1 cellular context compared by ENCODE assay signal in genomic region chr16:67942200-67942509, GRCh38.
A peak's percentile ranks its signal among the peaks of the same experiment; 100 is the strongest.
TF ChIP-seq lines count a peak whose summit lies in the region.

No MANE protein-coding gene starts in this region.

TF ChIP-seq in HepG2, 621 proteins besides CTCF, POLR2A, EP300 and RAD21 (continued from another document and continues in another):
- no peak for TF ChIP-seq ZNF512 (CRISPR knock-in tag; IDR thresholded peaks at IDR 0.05)
- TF ChIP-seq SALL1 (CRISPR knock-in tag; IDR thresholded peaks at IDR 0.05): peak; percentile 52
- TF ChIP-seq ZBTB37 (CRISPR knock-in tag; IDR thresholded peaks at IDR 0.05): no peak
- TF ChIP-seq ZNF264 (CRISPR knock-in tag; IDR thresholded peaks at IDR 0.05): no peak
- no peak for TF ChIP-seq KLF15 (CRISPR knock-in tag; IDR thresholded peaks at IDR 0.05; ENCODE audit: borderline replicate concordance)
- TF ChIP-seq THAP9 (CRISPR knock-in tag; IDR thresholded peaks at IDR 0.05; ENCODE audit: borderline replicate concordance): no peak
- no peak for TF ChIP-seq RBM39 (IDR thresholded peaks at IDR 0.05; ENCODE audit: low read depth, low read length, poor library complexity, severe bottlenecking)
- no peak for TF ChIP-seq XBP1 (CRISPR knock-in tag; IDR thresholded peaks at IDR 0.05)
- no peak for TF ChIP-seq JUN (CRISPR knock-in tag; IDR thresholded peaks at IDR 0.05)
- peak; percentile 29; the same call in 1 of the 2 replicates for TF ChIP-seq POGK (CRISPR knock-in tag; conservative IDR thresholded peaks at IDR 0.05)
- no peak for TF ChIP-seq NFATC3 (CRISPR knock-in tag; IDR thresholded peaks at IDR 0.05)
- TF ChIP-seq PHF5A (CRISPR knock-in tag; IDR thresholded peaks at IDR 0.05; ENCODE audit: low read depth, unreplicated experiment): peak; percentile 33
- no peak for TF ChIP-seq CENPX (CRISPR knock-in tag; IDR thresholded peaks at IDR 0.05)
- TF ChIP-seq KLF11 (CRISPR knock-in tag; IDR thresholded peaks at IDR 0.05): no peak
- TF ChIP-seq ZNF160 (CRISPR knock-in tag; IDR thresholded peaks at IDR 0.05): no peak
- TF ChIP-seq TEF (CRISPR knock-in tag; IDR thresholded peaks at IDR 0.05): no peak
- no peak for TF ChIP-seq SRSF9 (IDR thresholded peaks at IDR 0.05; ENCODE audit: borderline replicate concordance, insufficient read depth, low read depth, low read length, poor library complexity, severe bottlenecking)
- no peak for TF ChIP-seq RNF2 (conservative IDR thresholded peaks at IDR 0.05; ENCODE audit: low read depth)
- no peak for TF ChIP-seq ZNF18 (CRISPR knock-in tag; IDR thresholded peaks at IDR 0.05; ENCODE audit: insufficient replicate concordance)
- peak; percentile 39; the same call in 1 of the 2 replicates for TF ChIP-seq TARDBP (CRISPR knock-in tag; IDR thresholded peaks at IDR 0.05)
- peak; percentile 70; the same call in 1 of the 2 replicates for TF ChIP-seq SAP130 (CRISPR knock-in tag; IDR thresholded peaks at IDR 0.05; ENCODE audit: low read depth)
- TF ChIP-seq ZFP82 (CRISPR knock-in tag; IDR thresholded peaks at IDR 0.05; ENCODE audit: borderline replicate concordance): no peak
- TF ChIP-seq ZNF10 (CRISPR knock-in tag; IDR thresholded peaks at IDR 0.05; ENCODE audit: borderline replicate concordance, low read depth): no peak
- no peak for TF ChIP-seq RBM22 (optimal IDR thresholded peaks at IDR 0.05; ENCODE audit: low read length)
- TF ChIP-seq MYC (CRISPR knock-in tag; IDR thresholded peaks at IDR 0.05; ENCODE audit: borderline replicate concordance): peak; percentile 54; the same call in 1 of the 2 replicates
- no peak for TF ChIP-seq ZNF256 (CRISPR knock-in tag; conservative IDR thresholded peaks at IDR 0.05)
- TF ChIP-seq MXD4 (CRISPR knock-in tag; IDR thresholded peaks at IDR 0.05): no peak
- TF ChIP-seq NFIC (IDR thresholded peaks at IDR 0.05; ENCODE audit: low read length): no peak
- TF ChIP-seq RXRB (CRISPR knock-in tag; IDR thresholded peaks at IDR 0.05; ENCODE audit: borderline replicate concordance): peak; percentile 44; the same call in 1 of the 2 replicates
- no peak for TF ChIP-seq CAMTA2 (CRISPR knock-in tag; IDR thresholded peaks at IDR 0.05; ENCODE audit: borderline replicate concordance)
- no peak for TF ChIP-seq NR2F6 (IDR thresholded peaks at IDR 0.05)
- peak; percentile 54 for TF ChIP-seq NR2F6 (CRISPR knock-in tag; IDR thresholded peaks at IDR 0.05)
- TF ChIP-seq EED (CRISPR knock-in tag; IDR thresholded peaks at IDR 0.05): 0 out of 2 replicates have a peak, but pooled peaks have one; percentile 24
- TF ChIP-seq ZNF329 (CRISPR knock-in tag; IDR thresholded peaks at IDR 0.05; ENCODE audit: low read depth): no peak
- TF ChIP-seq MAZ (IDR thresholded peaks at IDR 0.05; ENCODE audit: borderline replicate concordance, low read depth, low read length): no peak
- peak; percentile 61; the same call in 1 of the 2 replicates for TF ChIP-seq MAZ (CRISPR knock-in tag; IDR thresholded peaks at IDR 0.05; ENCODE audit: low read depth)
- no peak for TF ChIP-seq MLXIP (CRISPR knock-in tag; IDR thresholded peaks at IDR 0.05; ENCODE audit: borderline replicate concordance)
- no peak for TF ChIP-seq ZNF557 (CRISPR knock-in tag; IDR thresholded peaks at IDR 0.05)
- TF ChIP-seq PRDM10 (CRISPR knock-in tag; IDR thresholded peaks at IDR 0.05; ENCODE audit: low read depth): no peak
- no peak for TF ChIP-seq NBN (conservative IDR thresholded peaks at IDR 0.05)
- 0 out of 2 replicates have a peak, but pooled peaks have one; percentile 23 for TF ChIP-seq ZKSCAN8 (CRISPR knock-in tag; IDR thresholded peaks at IDR 0.05; ENCODE audit: borderline replicate concordance)
- no peak for TF ChIP-seq ZNF367 (CRISPR knock-in tag; IDR thresholded peaks at IDR 0.05; ENCODE audit: borderline replicate concordance)
- TF ChIP-seq MEIS2 (CRISPR knock-in tag; IDR thresholded peaks at IDR 0.05): no peak
- no peak for TF ChIP-seq NR2F1 (CRISPR knock-in tag; IDR thresholded peaks at IDR 0.05)
- TF ChIP-seq HOXA3 (CRISPR knock-in tag; IDR thresholded peaks at IDR 0.05): peak; percentile 14; the same call in 1 of the 2 replicates
